1 cellular context compared by ENCODE assay signal in the genomic region with DNA sequence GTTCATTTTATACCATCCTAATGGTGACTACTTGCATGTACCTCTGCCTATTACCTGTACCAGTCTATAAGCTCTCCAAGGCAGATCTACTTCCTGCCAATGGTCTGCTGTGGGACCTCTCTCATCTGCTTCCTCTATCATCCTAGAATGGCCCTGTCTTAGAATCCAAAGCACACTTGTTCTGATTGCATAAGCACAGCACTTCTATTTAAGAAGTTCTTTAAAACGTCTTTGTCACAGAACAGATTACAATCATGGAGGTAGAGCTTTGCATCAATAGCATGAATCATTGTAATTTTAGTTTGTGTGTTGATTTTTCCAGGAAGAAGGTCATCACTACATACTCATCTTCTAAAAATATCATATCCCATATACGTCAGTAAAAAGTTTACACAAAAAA.
TF ChIP-seq lines count a peak whose summit lies in the region.

No MANE protein-coding gene starts in this region.

TF ChIP-seq in IMR-90, 13 proteins besides CTCF, POLR2A, EP300 and RAD21 (continued from another document):
- TF ChIP-seq, protein P1, sequence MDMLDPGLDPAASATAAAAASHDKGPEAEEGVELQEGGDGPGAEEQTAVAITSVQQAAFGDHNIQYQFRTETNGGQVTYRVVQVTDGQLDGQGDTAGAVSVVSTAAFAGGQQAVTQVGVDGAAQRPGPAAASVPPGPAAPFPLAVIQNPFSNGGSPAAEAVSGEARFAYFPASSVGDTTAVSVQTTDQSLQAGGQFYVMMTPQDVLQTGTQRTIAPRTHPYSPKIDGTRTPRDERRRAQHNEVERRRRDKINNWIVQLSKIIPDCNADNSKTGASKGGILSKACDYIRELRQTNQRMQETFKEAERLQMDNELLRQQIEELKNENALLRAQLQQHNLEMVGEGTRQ (IDR thresholded peaks at IDR 0.05; ENCODE audit: low read depth, low read length) = no peak
- no peak for TF ChIP-seq MAFK (IDR thresholded peaks at IDR 0.05; ENCODE audit: low read depth, low read length)
- TF ChIP-seq RFX5 (IDR thresholded peaks at IDR 0.05; ENCODE audit: low read depth, low read length) = no peak
- TF ChIP-seq SMC3 (IDR thresholded peaks at IDR 0.05; ENCODE audit: low read depth, low read length) = no peak
- peak; percentile 47; the same call in 1 of the 2 replicates for TF ChIP-seq FOS (IDR thresholded peaks at IDR 0.05; ENCODE audit: low read depth, low read length)
- TF ChIP-seq RCOR1 (IDR thresholded peaks at IDR 0.05; ENCODE audit: insufficient replicate concordance, low read length) = peak; percentile 42
- no peak for TF ChIP-seq BHLHE40 (IDR thresholded peaks at IDR 0.05; ENCODE audit: low read depth, low read length)
- no peak for TF ChIP-seq MAZ (IDR thresholded peaks at IDR 0.05; ENCODE audit: borderline replicate concordance, low read depth, low read length)
